In the genomic region with DNA sequence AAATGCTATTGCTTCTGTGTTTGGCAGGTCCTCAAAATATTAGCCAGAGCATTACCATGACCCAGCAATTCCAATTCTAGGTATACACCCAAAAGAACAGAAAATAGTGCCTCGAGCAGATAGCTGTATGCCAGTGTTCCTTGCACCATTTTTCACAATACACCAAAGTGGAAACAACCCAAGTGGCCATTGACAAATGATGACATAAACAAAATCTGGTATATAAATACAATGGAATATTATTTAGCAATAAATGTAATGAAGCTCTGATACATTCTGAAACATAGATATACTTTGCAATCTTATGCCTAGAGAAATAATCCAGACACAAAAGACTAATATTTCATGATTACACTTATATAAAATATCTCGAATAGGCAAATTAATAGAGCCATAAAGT, we compare ENCODE assay signal across 26 cellular contexts.
"Had no signal": no experiment of that assay in that cellular context is flagged by ENCODE, and none has a peak within 500 bp of the region (broad histone marks: within the 10 kb centered on the region; RNA-seq: fewer than 3 reads in every experiment).

No MANE protein-coding gene starts in this region.

- FAIRE-seq: endometrium, islet of Langerhans, keratinocyte had no signal

- H3K27ac ChIP-seq: colonic mucosa, epithelial cell of prostate, esophagus squamous epithelium, gastrocnemius medialis, heart right ventricle, left lung, lower lobe of right lung had no signal

- ATAC-seq: effector memory CD8-positive, alpha-beta T cell; esophagus mucosa; gastrocnemius medialis; heart right ventricle; left cardiac atrium; left lung; left ventricle myocardium superior; lower lobe of right lung; mucosa of descending colon had no signal

- H3K4me1 ChIP-seq: colonic mucosa, esophagus squamous epithelium, gastrocnemius medialis, heart right ventricle, left lung, lower lobe of right lung had no signal

- H3K27me3 ChIP-seq: colonic mucosa, esophagus squamous epithelium, gastrocnemius medialis, heart right ventricle, left lung had no signal

- DNase-seq: colonic mucosa; cortex of kidney; effector CD8-positive, alpha-beta T cell; effector memory CD8-positive, alpha-beta T cell; endodermal cell; erythroblast; esophagus squamous epithelium; foreskin fibroblast; foreskin melanocyte; gastrocnemius medialis; glutamatergic neuron; head of caudate nucleus; heart right ventricle; hippocampal formation; left cardiac atrium; left lung; left ventricle myocardium superior; lower lobe of right lung; mesenchymal stem cell; mucosa of descending colon; naive B cell had no signal

- H3K4me3 ChIP-seq: colonic mucosa, esophagus squamous epithelium, gastrocnemius medialis, heart right ventricle, left lung, lower lobe of right lung, mucosa of descending colon had no signal

- H3K9me3 ChIP-seq: colonic mucosa, esophagus squamous epithelium, gastrocnemius medialis had no signal

- H3K36me3 ChIP-seq: colonic mucosa, esophagus squamous epithelium, gastrocnemius medialis, heart right ventricle, left lung, lower lobe of right lung had no signal
